Comparison of ENCODE assay signal across 1 cellular context in genomic region chr1:24910751-24911650, GRCh38.
TF ChIP-seq lines count a peak whose summit lies in the region.

No MANE protein-coding gene starts in this region.

TF ChIP-seq in K562, 482 proteins besides CTCF, POLR2A, EP300 and RAD21 (continued from another document):
- TF ChIP-seq ZNF175 (CRISPR knock-in tag; IDR thresholded peaks at IDR 0.05; ENCODE audit: low read depth) (0 out of 2 replicates have a peak, but pooled peaks have one; percentile 34), MTA3 (IDR thresholded peaks at IDR 0.05; ENCODE audit: borderline replicate concordance) (no peak), ZNF224 (CRISPR knock-in tag; IDR thresholded peaks at IDR 0.05) (no peak), TFE3 (CRISPR knock-in tag; IDR thresholded peaks at IDR 0.05) (peak; percentile 56), CREM (IDR thresholded peaks at IDR 0.05; ENCODE audit: low read depth) (no peak), ZNF785 (CRISPR knock-in tag; IDR thresholded peaks at IDR 0.05) (no peak), ETV6 (IDR thresholded peaks at IDR 0.05; ENCODE audit: borderline replicate concordance in 1 of 2, low read depth in 2 of 2, low read length in 1 of 2) (no peak), ETV6 (CRISPR knock-in tag; IDR thresholded peaks at IDR 0.05; ENCODE audit: borderline replicate concordance) (no peak), RBBP5 (IDR thresholded peaks at IDR 0.05; ENCODE audit: borderline replicate concordance, insufficient read depth, low read length, poor library complexity, severe bottlenecking) (peak; percentile 21), MAX (CRISPR knock-in tag; IDR thresholded peaks at IDR 0.05) (no peak), CEBPG (CRISPR knock-in tag; IDR thresholded peaks at IDR 0.05) (no peak), CEBPG (tag; conservative IDR thresholded peaks at IDR 0.05 in 1 of 2, IDR thresholded peaks at IDR 0.05 in 1 of 2) (no peak), ZNF121 (CRISPR knock-in tag; conservative IDR thresholded peaks at IDR 0.05) (no peak), HNRNPH1 (optimal IDR thresholded peaks at IDR 0.05; ENCODE audit: low read depth, low read length) (no peak), POLR2G (IDR thresholded peaks at IDR 0.05; ENCODE audit: low read depth, low read length) (no peak), RAD51 (IDR thresholded peaks at IDR 0.05; ENCODE audit: borderline replicate concordance, low read depth) (peak; percentile 46), NR2C1 (IDR thresholded peaks at IDR 0.05) (no peak), NR2C1 (tag; IDR thresholded peaks at IDR 0.05) (no peak), ESRRB (CRISPR knock-in tag; IDR thresholded peaks at IDR 0.05; ENCODE audit: borderline replicate concordance) (no peak), ZFX (CRISPR knock-in tag; IDR thresholded peaks at IDR 0.05) (peak; percentile 20; the same call in 1 of the 2 replicates), ZNF830 (CRISPR knock-in tag; IDR thresholded peaks at IDR 0.05) (no peak), IRF2 (CRISPR knock-in tag; IDR thresholded peaks at IDR 0.05) (no peak), JUND (IDR thresholded peaks at IDR 0.05; ENCODE audit: borderline replicate concordance, low read depth, low read length) (0 out of 2 replicates have a peak, but pooled peaks have one; percentile 29), JUND (tag; IDR thresholded peaks at IDR 0.05; ENCODE audit: borderline replicate concordance, low read depth, low read length) (0 out of 3 replicates have a peak, but pooled peaks have one; percentile 22), NUFIP1 (IDR thresholded peaks at IDR 0.05; ENCODE audit: partially characterized antibody) (no peak), ZNF589 (CRISPR knock-in tag; IDR thresholded peaks at IDR 0.05; ENCODE audit: low read depth) (0 out of 2 replicates have a peak, but pooled peaks have one; percentile 37), NRF1 (conservative IDR thresholded peaks at IDR 0.05 in 1 of 2, IDR thresholded peaks at IDR 0.05 in 1 of 2) (peak; percentile 31 to 41; a peak in 2 of 4 replicates), LCOR (CRISPR knock-in tag; IDR thresholded peaks at IDR 0.05) (no peak), HLTF (IDR thresholded peaks at IDR 0.05) (no peak), USF1 (CRISPR knock-in tag; IDR thresholded peaks at IDR 0.05) (peak; percentile 90), MYBL2 (IDR thresholded peaks at IDR 0.05; ENCODE audit: low read depth) (no peak), MYBL2 (CRISPR knock-in tag; IDR thresholded peaks at IDR 0.05; ENCODE audit: borderline replicate concordance) (no peak), NFRKB (IDR thresholded peaks at IDR 0.05; ENCODE audit: low read depth) (no peak), HSF4 (CRISPR knock-in tag; IDR thresholded peaks at IDR 0.05; ENCODE audit: borderline replicate concordance) (no peak), ZNF316 (IDR thresholded peaks at IDR 0.05) (no peak), ZNF77 (CRISPR knock-in tag; IDR thresholded peaks at IDR 0.05) (no peak), KAT7 (CRISPR knock-in tag; IDR thresholded peaks at IDR 0.05; ENCODE audit: borderline replicate concordance) (no peak), ZBTB33 (CRISPR knock-in tag; IDR thresholded peaks at IDR 0.05) (peak; percentile 74; the same call in 1 of the 2 replicates), FOXK2 (conservative IDR thresholded peaks at IDR 0.05 in 1 of 2, IDR thresholded peaks at IDR 0.05 in 1 of 2; ENCODE audit: low read depth in 2 of 2) (peak; percentile 34 to 49; a peak in 1 of 4 replicates), ESRRA (IDR thresholded peaks at IDR 0.05; ENCODE audit: borderline replicate concordance, low read depth) (no peak), USF2 (CRISPR knock-in tag; IDR thresholded peaks at IDR 0.05) (peak; percentile 75), HNRNPLL (IDR thresholded peaks at IDR 0.05; ENCODE audit: low read depth, low read length, poor library complexity, severe bottlenecking) (no peak)
